ENCODE assay signal across 1 cellular context in the genomic region with DNA sequence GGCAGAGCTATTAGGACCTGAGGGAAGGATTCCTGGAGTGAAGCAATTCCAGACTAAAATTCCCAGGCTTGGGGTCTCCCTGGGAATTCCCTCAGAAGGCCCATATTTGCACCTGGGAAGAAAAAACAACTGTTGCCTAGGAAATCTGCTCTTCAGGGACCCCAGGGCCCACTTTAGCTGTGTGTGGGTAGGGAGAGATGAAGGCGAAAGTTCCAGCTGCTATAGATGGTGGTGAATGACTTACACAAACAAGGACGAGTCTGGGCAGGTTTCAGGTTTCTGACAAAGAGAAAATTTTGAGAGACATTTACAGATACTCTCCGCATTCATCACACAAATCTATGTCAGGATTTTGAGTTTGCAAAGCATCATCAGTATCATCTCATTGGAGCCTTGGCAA.
TF ChIP-seq lines count a peak whose summit lies in the region.

No MANE protein-coding gene starts in this region.

TF ChIP-seq in WTC11, 78 proteins besides CTCF, POLR2A, EP300 and RAD21 (continued from another document):
- TF ChIP-seq, protein P1, sequence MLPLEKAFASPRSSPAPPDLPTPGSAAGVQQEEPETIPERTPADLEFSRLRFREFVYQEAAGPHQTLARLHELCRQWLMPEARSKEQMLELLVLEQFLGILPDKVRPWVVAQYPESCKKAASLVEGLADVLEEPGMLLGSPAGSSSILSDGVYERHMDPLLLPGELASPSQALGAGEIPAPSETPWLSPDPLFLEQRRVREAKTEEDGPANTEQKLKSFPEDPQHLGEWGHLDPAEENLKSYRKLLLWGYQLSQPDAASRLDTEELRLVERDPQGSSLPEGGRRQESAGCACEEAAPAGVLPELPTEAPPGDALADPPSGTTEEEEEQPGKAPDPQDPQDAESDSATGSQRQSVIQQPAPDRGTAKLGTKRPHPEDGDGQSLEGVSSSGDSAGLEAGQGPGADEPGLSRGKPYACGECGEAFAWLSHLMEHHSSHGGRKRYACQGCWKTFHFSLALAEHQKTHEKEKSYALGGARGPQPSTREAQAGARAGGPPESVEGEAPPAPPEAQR (CRISPR knock-in tag; IDR thresholded peaks at IDR 0.05) = no peak
- TF ChIP-seq KAT7 (CRISPR knock-in tag; IDR thresholded peaks at IDR 0.05; ENCODE audit: borderline replicate concordance) = no peak
- TF ChIP-seq, protein P2, sequence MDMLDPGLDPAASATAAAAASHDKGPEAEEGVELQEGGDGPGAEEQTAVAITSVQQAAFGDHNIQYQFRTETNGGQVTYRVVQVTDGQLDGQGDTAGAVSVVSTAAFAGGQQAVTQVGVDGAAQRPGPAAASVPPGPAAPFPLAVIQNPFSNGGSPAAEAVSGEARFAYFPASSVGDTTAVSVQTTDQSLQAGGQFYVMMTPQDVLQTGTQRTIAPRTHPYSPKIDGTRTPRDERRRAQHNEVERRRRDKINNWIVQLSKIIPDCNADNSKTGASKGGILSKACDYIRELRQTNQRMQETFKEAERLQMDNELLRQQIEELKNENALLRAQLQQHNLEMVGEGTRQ (CRISPR knock-in tag; IDR thresholded peaks at IDR 0.05) = no peak
